In genomic region chr17:7281074-7281952, GRCh38 we compare ENCODE assay signal across 8 cellular contexts. TPM values are rescaled to one million over a fixed set of nuclear protein-coding genes. Genes with fewer than 3 reads are reported as not detected.
DNase-seq lines count a peak whose midpoint lies in the region; ATAC-seq and TF ChIP-seq lines count a peak whose summit lies in the region.

Gene SLC2A4 (plus strand): TSS chr17:7281718. CDS start chr17:7281935, 217 bp downstream.

- peaks cover 6% of the 10 kb centered on the region for H3K27me3 Mint-ChIP-seq in type B pancreatic cell

- peaks cover 29% of the 10 kb centered on the region for H3K36me3 ChIP-seq in left ventricle myocardium inferior

- H3K4me1 Mint-ChIP-seq in type B pancreatic cell (ENCODE audit: unreplicated experiment) = peaks cover 15% of the 10 kb centered on the region

- H3K27me3 ChIP-seq in left ventricle myocardium inferior (ENCODE audit: low read depth) = peaks cover 38% of the 10 kb centered on the region

- ATAC-seq in GM21825 (IDR thresholded peaks at IDR 0.05; ENCODE audit: unreplicated experiment) = peak; percentile 46

- no peaks in the 10 kb centered on the region for H3K9me3 Mint-ChIP-seq in type B pancreatic cell

- DNase-seq in COLO668 (lab: John Stamatoyannopoulos, UW; ENCODE audit: unreplicated experiment) (peak; percentile 73), NCI-H1048 (lab: John Stamatoyannopoulos, UW) (peak; percentile 94), T-helper 22 cell (ENCODE audit: low read depth) (peak; percentile 68), left ventricle myocardium inferior (peak; percentile 94), posterior vena cava (ENCODE audit: low spot score) (peak; percentile 98), type B pancreatic cell (ENCODE audit: extremely low spot score, unreplicated experiment) (peak; percentile 98)

- H3K36me3 Mint-ChIP-seq in type B pancreatic cell = no peaks in the 10 kb centered on the region

- peak within 1 kb of the TSS; percentile 88 for H3K4me3 Mint-ChIP-seq in type B pancreatic cell

- peak within 1 kb of the TSS; percentile 76 for H3K4me3 ChIP-seq in left ventricle myocardium inferior

- intact Hi-C loops in left ventricle myocardium inferior (cut with micrococcal nuclease) = no loop called here
- intact Hi-C loops in posterior vena cava (cut with DNase I) = loop anchor here (2.0 to 10.0 kb wide), 3 partner anchors 15 to 451 kb away; partner anchors contain the start of gene SLC16A11 (in 1 of the 2)

- H3K27ac ChIP-seq in angular gyrus (ENCODE audit: low read depth, low read length) (peak within 1 kb of the TSS; percentile 75), left ventricle myocardium inferior (replicated peaks) (peak within 1 kb of the TSS; percentile 95)

- no peak for TF ChIP-seq CTCF in left ventricle myocardium inferior (IDR thresholded peaks at IDR 0.05; ENCODE audit: borderline replicate concordance)
- no peak for TF ChIP-seq CTCF in type B pancreatic cell (conservative IDR thresholded peaks at IDR 0.05)

- H3K9me3 ChIP-seq in left ventricle myocardium inferior (replicated peaks) = no peaks in the 10 kb centered on the region

- peaks cover 61% of the 10 kb centered on the region for H3K4me1 ChIP-seq in left ventricle myocardium inferior

- peak within 1 kb of the TSS; percentile 83 for H3K27ac Mint-ChIP-seq in type B pancreatic cell

RNA-seq across cellular contexts. Expression of gene SLC2A4, which starts in this region (rescaled TPM):
- total RNA-seq in left ventricle myocardium inferior (146 TPM), posterior vena cava (10 to 100 TPM; 13.5 to 21.3 TPM), type B pancreatic cell (ENCODE audit: low replicate concordance) (1.2 and 4.0 TPM in 2 replicates)

Comparison
In these comparisons a context has a peak if more than half of its experiments do, and no peak if none do; other contexts are left out.
1. Peak in every context shown above with its lines: DNase-seq, ATAC-seq, H3K4me3 ChIP-seq and H3K27ac ChIP-seq.